ENCODE assay signal across 1 cellular context in the genomic region with DNA sequence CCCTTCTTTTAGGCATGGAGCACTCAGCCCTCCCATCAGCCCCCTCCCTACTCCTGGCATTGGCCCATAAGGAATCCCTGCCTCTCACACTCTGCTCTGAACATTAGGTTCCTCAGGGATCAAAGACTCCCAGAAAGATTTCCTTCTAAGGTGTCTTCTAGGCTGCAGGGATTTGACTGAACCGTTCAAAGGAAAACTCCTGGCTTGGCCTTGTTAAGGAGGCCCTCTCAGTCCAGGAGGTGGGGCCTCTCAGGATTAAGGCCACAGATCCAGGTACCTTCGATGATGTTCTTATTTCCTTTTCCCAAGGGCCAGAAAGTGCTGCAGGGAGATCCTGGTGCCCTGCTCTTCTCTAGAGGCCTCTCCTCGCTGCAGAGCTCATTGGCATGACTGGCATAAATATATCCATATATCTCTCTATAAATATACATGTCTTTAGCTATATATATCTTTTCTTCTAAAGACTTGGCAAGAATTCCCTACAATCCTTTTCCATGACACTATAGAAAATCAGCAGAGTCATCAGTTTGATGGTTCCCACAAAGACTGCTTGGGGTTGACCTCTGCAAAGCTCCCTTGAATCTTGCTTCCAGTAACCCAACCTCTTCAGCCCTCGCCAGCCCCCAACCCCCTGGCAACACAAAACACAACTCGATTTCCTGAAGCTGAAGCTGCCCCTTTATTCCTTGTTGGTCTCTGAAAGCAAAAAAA.
TF ChIP-seq lines count a peak whose summit lies in the region.

No MANE protein-coding gene starts in this region.

TF ChIP-seq in HCT116, 20 proteins besides CTCF, POLR2A, EP300 and RAD21 (continued from another document):
- no peak for TF ChIP-seq EZH2phosphoT487 (IDR thresholded peaks at IDR 0.05; ENCODE audit: borderline replicate concordance)
- TF ChIP-seq, protein P1, sequence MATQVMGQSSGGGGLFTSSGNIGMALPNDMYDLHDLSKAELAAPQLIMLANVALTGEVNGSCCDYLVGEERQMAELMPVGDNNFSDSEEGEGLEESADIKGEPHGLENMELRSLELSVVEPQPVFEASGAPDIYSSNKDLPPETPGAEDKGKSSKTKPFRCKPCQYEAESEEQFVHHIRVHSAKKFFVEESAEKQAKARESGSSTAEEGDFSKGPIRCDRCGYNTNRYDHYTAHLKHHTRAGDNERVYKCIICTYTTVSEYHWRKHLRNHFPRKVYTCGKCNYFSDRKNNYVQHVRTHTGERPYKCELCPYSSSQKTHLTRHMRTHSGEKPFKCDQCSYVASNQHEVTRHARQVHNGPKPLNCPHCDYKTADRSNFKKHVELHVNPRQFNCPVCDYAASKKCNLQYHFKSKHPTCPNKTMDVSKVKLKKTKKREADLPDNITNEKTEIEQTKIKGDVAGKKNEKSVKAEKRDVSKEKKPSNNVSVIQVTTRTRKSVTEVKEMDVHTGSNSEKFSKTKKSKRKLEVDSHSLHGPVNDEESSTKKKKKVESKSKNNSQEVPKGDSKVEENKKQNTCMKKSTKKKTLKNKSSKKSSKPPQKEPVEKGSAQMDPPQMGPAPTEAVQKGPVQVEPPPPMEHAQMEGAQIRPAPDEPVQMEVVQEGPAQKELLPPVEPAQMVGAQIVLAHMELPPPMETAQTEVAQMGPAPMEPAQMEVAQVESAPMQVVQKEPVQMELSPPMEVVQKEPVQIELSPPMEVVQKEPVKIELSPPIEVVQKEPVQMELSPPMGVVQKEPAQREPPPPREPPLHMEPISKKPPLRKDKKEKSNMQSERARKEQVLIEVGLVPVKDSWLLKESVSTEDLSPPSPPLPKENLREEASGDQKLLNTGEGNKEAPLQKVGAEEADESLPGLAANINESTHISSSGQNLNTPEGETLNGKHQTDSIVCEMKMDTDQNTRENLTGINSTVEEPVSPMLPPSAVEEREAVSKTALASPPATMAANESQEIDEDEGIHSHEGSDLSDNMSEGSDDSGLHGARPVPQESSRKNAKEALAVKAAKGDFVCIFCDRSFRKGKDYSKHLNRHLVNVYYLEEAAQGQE (IDR thresholded peaks at IDR 0.05; ENCODE audit: low read depth) = no peak
- no peak for TF ChIP-seq CEBPB (IDR thresholded peaks at IDR 0.05; ENCODE audit: low read depth)
- no peak for TF ChIP-seq EGR1 (IDR thresholded peaks at IDR 0.05; ENCODE audit: low read depth)
- TF ChIP-seq ZFX (IDR thresholded peaks at IDR 0.05) = no peak
- TF ChIP-seq JUND (IDR thresholded peaks at IDR 0.05) = no peak
- no peak for TF ChIP-seq SP1 (IDR thresholded peaks at IDR 0.05; ENCODE audit: low read depth)
- TF ChIP-seq, protein P2, sequence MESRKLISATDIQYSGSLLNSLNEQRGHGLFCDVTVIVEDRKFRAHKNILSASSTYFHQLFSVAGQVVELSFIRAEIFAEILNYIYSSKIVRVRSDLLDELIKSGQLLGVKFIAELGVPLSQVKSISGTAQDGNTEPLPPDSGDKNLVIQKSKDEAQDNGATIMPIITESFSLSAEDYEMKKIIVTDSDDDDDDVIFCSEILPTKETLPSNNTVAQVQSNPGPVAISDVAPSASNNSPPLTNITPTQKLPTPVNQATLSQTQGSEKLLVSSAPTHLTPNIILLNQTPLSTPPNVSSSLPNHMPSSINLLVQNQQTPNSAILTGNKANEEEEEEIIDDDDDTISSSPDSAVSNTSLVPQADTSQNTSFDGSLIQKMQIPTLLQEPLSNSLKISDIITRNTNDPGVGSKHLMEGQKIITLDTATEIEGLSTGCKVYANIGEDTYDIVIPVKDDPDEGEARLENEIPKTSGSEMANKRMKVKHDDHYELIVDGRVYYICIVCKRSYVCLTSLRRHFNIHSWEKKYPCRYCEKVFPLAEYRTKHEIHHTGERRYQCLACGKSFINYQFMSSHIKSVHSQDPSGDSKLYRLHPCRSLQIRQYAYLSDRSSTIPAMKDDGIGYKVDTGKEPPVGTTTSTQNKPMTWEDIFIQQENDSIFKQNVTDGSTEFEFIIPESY (IDR thresholded peaks at IDR 0.05; ENCODE audit: extremely low read depth, insufficient replicate concordance, low read length) = no peak
- no peak for TF ChIP-seq CBX3 (IDR thresholded peaks at IDR 0.05; ENCODE audit: low read depth)
- no peak for TF ChIP-seq FOSL1 (IDR thresholded peaks at IDR 0.05; ENCODE audit: low read depth)
- no peak for TF ChIP-seq ZNF274 (IDR thresholded peaks at IDR 0.05; ENCODE audit: low read depth, low read length)
- TF ChIP-seq, protein P3, sequence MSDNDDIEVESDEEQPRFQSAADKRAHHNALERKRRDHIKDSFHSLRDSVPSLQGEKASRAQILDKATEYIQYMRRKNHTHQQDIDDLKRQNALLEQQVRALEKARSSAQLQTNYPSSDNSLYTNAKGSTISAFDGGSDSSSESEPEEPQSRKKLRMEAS (IDR thresholded peaks at IDR 0.05) = no peak
